Comparison of ENCODE assay signal across 16 cellular contexts in genomic region chr9:72478993-72479392, GRCh38. TPM values are rescaled to one million over a fixed set of nuclear protein-coding genes. Genes with fewer than 3 reads are reported as not detected.
A peak's percentile ranks its signal among the peaks of the same experiment; 100 is the strongest.
DNase-seq lines count a peak whose midpoint lies in the region; ATAC-seq and TF ChIP-seq lines count a peak whose summit lies in the region.
"Had no signal": no experiment of that assay in that cellular context is flagged by ENCODE, and none has a peak within 500 bp of the region (broad histone marks: within the 10 kb centered on the region; RNA-seq: fewer than 3 reads in every experiment).

No MANE protein-coding gene starts in this region.

- H3K9ac ChIP-seq in BLaER1 treated with 17β-estradiol and CSF1 and Interleukin-3, amounts not matched to agents 10 nM and 100 nM = no peak overlapping the region

- peak overlapping the region; percentile 38 to 70 (median 56) for H3K4me3 Mint-ChIP-seq in T-cell

- H3K36me3 ChIP-seq in BLaER1 treated with 17β-estradiol and CSF1 and Interleukin-3, amounts not matched to agents 10 nM and 100 nM = no peaks in the 10 kb centered on the region
- H3K36me3 ChIP-seq: right atrium auricular region, WERI-Rb-1 had no signal

- H4K20me1 ChIP-seq in BLaER1 treated with 17β-estradiol and CSF1 and Interleukin-3, amounts not matched to agents 10 nM and 100 nM = no peaks in the 10 kb centered on the region

- H3K36me3 Mint-ChIP-seq in T-cell = no peaks in the 10 kb centered on the region
- H3K36me3 Mint-ChIP-seq: IgD-negative memory B cell had no signal

- H3K4me1 ChIP-seq in BLaER1 treated with 17β-estradiol and CSF1 and Interleukin-3, amounts not matched to agents 10 nM and 100 nM = peaks cover 0 to 30% (median 14%) of the 10 kb centered on the region in 10 experiments; a peak in 14 of 20 replicates
- H3K4me1 ChIP-seq in foreskin keratinocyte = peaks cover 37% of the 10 kb centered on the region

- POLR2A ChIA-PET in T-cell (lab: Charles Lee) = interaction anchor here in 1 of 2 donors (0.6 kb wide), 1 partner anchor 686 kb away, joined by 3 read pairs; no protein-coding TSS in a partner anchor

- H3K27ac ChIP-seq in 22Rv1 (peak overlapping the region; percentile 76), foreskin keratinocyte (peak overlapping the region; percentile 81)
- H3K27ac ChIP-seq in BLaER1 treated with 17β-estradiol and CSF1 and Interleukin-3, amounts not matched to agents 10 nM and 100 nM = no peak overlapping the region
- H3K27ac ChIP-seq: right atrium auricular region, WERI-Rb-1 had no signal

- ATAC-seq in T-cell (replicated peaks in 1 of 4) (no peak), foreskin keratinocyte (no peak), HG03196 (IDR thresholded peaks at IDR 0.05; ENCODE audit: unreplicated experiment) (no peak), HG03025 (IDR thresholded peaks at IDR 0.05; ENCODE audit: low FRiP score, unreplicated experiment) (no peak)

- no peaks in the 10 kb centered on the region for H3K27me3 ChIP-seq in BLaER1 treated with 17β-estradiol and CSF1 and Interleukin-3, amounts not matched to agents 10 nM and 100 nM
- H3K27me3 ChIP-seq in foreskin keratinocyte = no peaks in the 10 kb centered on the region
- H3K27me3 ChIP-seq: right atrium auricular region had no signal

- peaks cover 22 to 38% (median 34%) of the 10 kb centered on the region in 3 donors for H3K4me1 Mint-ChIP-seq in T-cell
- H3K4me1 Mint-ChIP-seq: IgD-negative memory B cell had no signal

- H3K27me3 Mint-ChIP-seq in T-cell = no peaks in the 10 kb centered on the region

- TF ChIP-seq CTCF in 22Rv1 (IDR thresholded peaks at IDR 0.05) (no peak), foreskin keratinocyte (conservative IDR thresholded peaks at IDR 0.05) (no peak)

- CTCF ChIA-PET in T-cell (lab: Charles Lee) = interaction anchor here in 1 of 2 donors (0.7 kb wide), 1 partner anchor 49 kb away, joined by 4 read pairs; no protein-coding TSS in a partner anchor

- peak overlapping the region in 8 of 11 experiments; percentile 14 to 76 (median 50); a peak in 10 of 22 replicates for H3K4me2 ChIP-seq in BLaER1 treated with 17β-estradiol and CSF1 and Interleukin-3, amounts not matched to agents 10 nM and 100 nM

- no peaks in the 10 kb centered on the region for H3K9me3 Mint-ChIP-seq in T-cell
- H3K9me3 Mint-ChIP-seq: activated T-helper 2 cell treated with anti-CD3 and anti-CD28 coated beads, Interferon-gamma antibody, Interleukin-2, Interleukin-4, amounts not matched to agents 10 μg/mL and 5 μg/mL and 100 μg/mL, durations not matched to agents 14 hours and 24 hours and 36 hours; IgD-negative memory B cell had no signal

- H3K27ac Mint-ChIP-seq in T-cell = peak overlapping the region; percentile 44 to 74
- H3K27ac Mint-ChIP-seq: activated T-helper 2 cell treated with anti-CD3 and anti-CD28 coated beads, Interferon-gamma antibody, Interleukin-2, Interleukin-4, amounts not matched to agents 10 μg/mL and 5 μg/mL and 100 μg/mL, durations not matched to agents 14 hours and 24 hours and 36 hours; IgD-negative memory B cell had no signal

- H3K9me3 ChIP-seq in BLaER1 treated with 17β-estradiol and CSF1 and Interleukin-3, amounts not matched to agents 10 nM and 100 nM (replicated peaks in 1 of 11) = peaks cover 0 to 7% (median 0%) of the 10 kb centered on the region in 11 experiments; a peak in 2 of 22 replicates
- H3K9me3 ChIP-seq: right atrium auricular region had no signal

- H3K4me3 ChIP-seq in BLaER1 treated with 17β-estradiol and CSF1 and Interleukin-3, amounts not matched to agents 10 nM and 100 nM = no peak overlapping the region

- DNase-seq in T-cell = no peak
- DNase-seq in foreskin keratinocyte = no peak
- no peak for DNase-seq in SW480 (ENCODE audit: low spot score)
- DNase-seq in NAMALWA (ENCODE audit: low spot score) = no peak
- DNase-seq: NCI-H1417 treated with DMSO at 0.1 percent for 48 hours, NCI-H748 treated with DMSO at 0.1 percent for 48 hours, WERI-Rb-1 had no signal

RNA-seq across cellular contexts. Expression of gene TMC1, which starts 42.4 kb away (rescaled TPM):
- not detected for total RNA-seq in T-cell
- not detected in 2 replicates for total RNA-seq in foreskin keratinocyte
- not detected in 2 replicates for polyA plus RNA-seq in foreskin keratinocyte
- total RNA-seq: activated T-helper 2 cell treated with anti-CD3 and anti-CD28 coated beads, Interferon-gamma antibody, Interleukin-2, Interleukin-4, amounts not matched to agents 10 μg/mL and 5 μg/mL and 100 μg/mL, durations not matched to agents 14 hours and 24 hours and 36 hours; chondrocyte; mucosa of gallbladder; right atrium auricular region had no signal
- polyA plus RNA-seq: IgD-negative memory B cell had no signal

Comparison
In these comparisons a context has a peak if more than half of its experiments do, and no peak if none do; other contexts are left out.
1. H3K27ac ChIP-seq: peak in 22Rv1 (single experiment) and foreskin keratinocyte (single experiment); none in BLaER1 treated with 17β-estradiol and CSF1 and Interleukin-3, amounts not matched to agents 10 nM and 100 nM (0 of 11).